In genomic region chr7:50339990-50340500, GRCh38 we compare ENCODE assay signal across 9 cellular contexts. TPM values are rescaled to one million over a fixed set of nuclear protein-coding genes. Genes with fewer than 3 reads are reported as not detected.
DNase-seq lines count a peak whose midpoint lies in the region; ATAC-seq, FAIRE-seq and TF ChIP-seq lines count a peak whose summit lies in the region.
"Had no signal": no experiment of that assay in that cellular context is flagged by ENCODE, and none has a peak within 500 bp of the region (broad histone marks: within the 10 kb centered on the region; RNA-seq: fewer than 3 reads in every experiment).

No MANE protein-coding gene starts in this region.

- TF ChIP-seq POLR2A in H54 (IDR thresholded peaks at IDR 0.05; ENCODE audit: low read depth, low read length): no peak

- FAIRE-seq in H54 (lab: Jason Lieb, UNC): no peak

- ATAC-seq in sciatic nerve: no peak
- ATAC-seq: left lobe of liver had no signal

- peak overlapping the region; percentile 3 for H3K4me3 ChIP-seq in Jurkat, Clone E6-1 (ENCODE audit: low read length)

- intact Hi-C loops in sciatic nerve (cut with DNase I): no loop called here

- DNase-seq in NCI-H2171 treated with DMSO at 0.1 percent for 48 hours (lab: John Stamatoyannopoulos, UW) (peak; percentile 39), NCI-H2171 (lab: John Stamatoyannopoulos, UW) (no peak), NCI-H774 (lab: John Stamatoyannopoulos, UW) (no peak), H54 (ENCODE audit: insufficient read length, low spot score) (no peak), sciatic nerve (ENCODE audit: low spot score) (no peak)
- DNase-seq in Jurkat, Clone E6-1 (ENCODE audit: low read depth, low spot score): peak; percentile 90
- peak; percentile 75 to 81 for DNase-seq in activated T-cell treated with anti-CD3 and anti-CD28 coated beads, Interleukin-2, amount 50 U/mL, for 48 hours
- peak; percentile 50 to 57 for DNase-seq in stimulated activated CD8-positive, alpha-beta memory T cell treated with anti-CD3 and anti-CD28 coated beads, Interleukin-7, amount 100 ng/mL, for 4 hours (ENCODE audit: low read depth in 2 of 2)

RNA-seq across cellular contexts. Expression of gene IKZF1, which starts 35.5 kb away (rescaled TPM):
- polyA plus RNA-seq in Jurkat, Clone E6-1 (2012; ENCODE audit: insufficient read depth, insufficient read length): 144 TPM
- total RNA-seq in sciatic nerve: 20.1 TPM

Comparison
In these comparisons a context has a peak if more than half of its experiments do, and no peak if none do; other contexts are left out.
1. DNase-seq: peak in NCI-H2171 treated with DMSO at 0.1 percent for 48 hours (single experiment), Jurkat, Clone E6-1 (single experiment), activated T-cell treated with anti-CD3 and anti-CD28 coated beads, Interleukin-2, amount 50 U/mL, for 48 hours (2 of 2) and stimulated activated CD8-positive, alpha-beta memory T cell treated with anti-CD3 and anti-CD28 coated beads, Interleukin-7, amount 100 ng/mL, for 4 hours (2 of 2); none in NCI-H2171 (single experiment), NCI-H774 (single experiment), H54 (single experiment) and sciatic nerve (single experiment).